In genomic region chr18:3214855-3215637, GRCh38 we compare ENCODE assay signal across 23 cellular contexts.
"Had no signal": no experiment of that assay in that cellular context is flagged by ENCODE, and none has a peak within 500 bp of the region (broad histone marks: within the 10 kb centered on the region; RNA-seq: fewer than 3 reads in every experiment).

No MANE protein-coding gene starts in this region.

- H3K27me3 ChIP-seq: cardiac muscle cell, pancreas, stomach, suprapubic skin, transverse colon, vagina had no signal

- H3K36me3 ChIP-seq: pancreas, suprapubic skin, transverse colon, vagina had no signal

- DNase-seq: activated CD4-positive, alpha-beta memory T cell treated with anti-CD3 and anti-CD28 coated beads, Interleukin-2, amount 10 ng/mL, durations not matched to agents 7 days and 5 days; activated CD4-positive, alpha-beta T cell treated with anti-CD3 and anti-CD28 coated beads for 48 hours; activated CD4-positive, CD25-positive, alpha-beta regulatory T cell; activated CD8-positive, alpha-beta memory T cell treated with anti-CD3 and anti-CD28 coated beads, Interleukin-2, amount 10 ng/mL, durations not matched to agents 7 days and 5 days; activated effector memory CD4-positive, alpha-beta T cell treated with anti-CD3 and anti-CD28 coated beads, Interleukin-2, amount 50 U/mL, for 16 hours; activated naive CD4-positive, alpha-beta T cell treated with anti-CD3 and anti-CD28 coated beads, Interleukin-2, amount 10 ng/mL, durations not matched to agents 7 days and 5 days; activated T-cell treated with anti-CD3 and anti-CD28 coated beads for 4 hours; amygdala; hippocampal formation; kidney glomerular epithelial cell; stimulated activated CD4-positive, alpha-beta T cell treated with anti-CD3 and anti-CD28 coated beads, Interleukin-15, amount 100 ng/mL, for 24 hours; stomach; T1000; transverse colon had no signal

- H3K9me3 Mint-ChIP-seq: activated CD4-positive, alpha-beta memory T cell treated with anti-CD3 and anti-CD28 coated beads, Interleukin-2, amount 10 ng/mL, durations not matched to agents 7 days and 5 days; activated naive CD4-positive, alpha-beta T cell treated with anti-CD3 and anti-CD28 coated beads, Interleukin-2, amount 10 ng/mL, durations not matched to agents 7 days and 5 days; nephron had no signal

- H3K4me2 ChIP-seq: smooth muscle cell had no signal

- H3K27ac ChIP-seq: epithelial cell of prostate, stomach, suprapubic skin, transverse colon, vagina had no signal

- ATAC-seq: activated CD8-positive, alpha-beta memory T cell treated with anti-CD3 and anti-CD28 coated beads, Interleukin-2, amount 10 ng/mL, durations not matched to agents 7 days and 5 days; pancreas; sciatic nerve; stimulated activated memory B cell treated with anti-CD40 and anti-IgM and Interleukin-4, amounts not matched to agents 10 μg/mL and 1 μg/mL and 100 μg/mL, for 72 hours had no signal

- H3K27me3 Mint-ChIP-seq: activated CD4-positive, alpha-beta memory T cell treated with anti-CD3 and anti-CD28 coated beads, Interleukin-2, amount 10 ng/mL, durations not matched to agents 7 days and 5 days; activated CD8-positive, alpha-beta memory T cell treated with anti-CD3 and anti-CD28 coated beads, Interleukin-2, amount 10 ng/mL, durations not matched to agents 7 days and 5 days; activated naive CD4-positive, alpha-beta T cell treated with anti-CD3 and anti-CD28 coated beads, Interleukin-2, amount 10 ng/mL, durations not matched to agents 7 days and 5 days; stimulated activated memory B cell treated with anti-CD40 and anti-IgM and Interleukin-4, amounts not matched to agents 10 μg/mL and 1 μg/mL and 100 μg/mL, for 72 hours had no signal

- H3K4me3 Mint-ChIP-seq: activated CD4-positive, alpha-beta memory T cell treated with anti-CD3 and anti-CD28 coated beads, Interleukin-2, amount 10 ng/mL, durations not matched to agents 7 days and 5 days; activated CD8-positive, alpha-beta memory T cell treated with anti-CD3 and anti-CD28 coated beads, Interleukin-2, amount 10 ng/mL, durations not matched to agents 7 days and 5 days; activated naive CD4-positive, alpha-beta T cell treated with anti-CD3 and anti-CD28 coated beads, Interleukin-2, amount 10 ng/mL, durations not matched to agents 7 days and 5 days; nephron; stimulated activated memory B cell treated with anti-CD40 and anti-IgM and Interleukin-4, amounts not matched to agents 10 μg/mL and 1 μg/mL and 100 μg/mL, for 72 hours had no signal

- H3K27ac Mint-ChIP-seq: activated CD4-positive, alpha-beta memory T cell treated with anti-CD3 and anti-CD28 coated beads, Interleukin-2, amount 10 ng/mL, durations not matched to agents 7 days and 5 days; activated CD8-positive, alpha-beta memory T cell treated with anti-CD3 and anti-CD28 coated beads, Interleukin-2, amount 10 ng/mL, durations not matched to agents 7 days and 5 days; activated naive CD4-positive, alpha-beta T cell treated with anti-CD3 and anti-CD28 coated beads, Interleukin-2, amount 10 ng/mL, durations not matched to agents 7 days and 5 days; nephron; stimulated activated memory B cell treated with anti-CD40 and anti-IgM and Interleukin-4, amounts not matched to agents 10 μg/mL and 1 μg/mL and 100 μg/mL, for 72 hours had no signal

- H3K4me1 Mint-ChIP-seq: stimulated activated memory B cell treated with anti-CD40 and anti-IgM and Interleukin-4, amounts not matched to agents 10 μg/mL and 1 μg/mL and 100 μg/mL, for 72 hours had no signal

- H3K36me3 Mint-ChIP-seq: activated CD8-positive, alpha-beta memory T cell treated with anti-CD3 and anti-CD28 coated beads, Interleukin-2, amount 10 ng/mL, durations not matched to agents 7 days and 5 days had no signal

- FAIRE-seq: pancreas had no signal

- H3K9me3 ChIP-seq: pancreas, stomach, suprapubic skin, transverse colon, vagina had no signal

- H3K4me3 ChIP-seq: cardiac muscle cell, pancreas, smooth muscle cell, stomach, suprapubic skin, transverse colon, vagina had no signal
